In the genomic region with DNA sequence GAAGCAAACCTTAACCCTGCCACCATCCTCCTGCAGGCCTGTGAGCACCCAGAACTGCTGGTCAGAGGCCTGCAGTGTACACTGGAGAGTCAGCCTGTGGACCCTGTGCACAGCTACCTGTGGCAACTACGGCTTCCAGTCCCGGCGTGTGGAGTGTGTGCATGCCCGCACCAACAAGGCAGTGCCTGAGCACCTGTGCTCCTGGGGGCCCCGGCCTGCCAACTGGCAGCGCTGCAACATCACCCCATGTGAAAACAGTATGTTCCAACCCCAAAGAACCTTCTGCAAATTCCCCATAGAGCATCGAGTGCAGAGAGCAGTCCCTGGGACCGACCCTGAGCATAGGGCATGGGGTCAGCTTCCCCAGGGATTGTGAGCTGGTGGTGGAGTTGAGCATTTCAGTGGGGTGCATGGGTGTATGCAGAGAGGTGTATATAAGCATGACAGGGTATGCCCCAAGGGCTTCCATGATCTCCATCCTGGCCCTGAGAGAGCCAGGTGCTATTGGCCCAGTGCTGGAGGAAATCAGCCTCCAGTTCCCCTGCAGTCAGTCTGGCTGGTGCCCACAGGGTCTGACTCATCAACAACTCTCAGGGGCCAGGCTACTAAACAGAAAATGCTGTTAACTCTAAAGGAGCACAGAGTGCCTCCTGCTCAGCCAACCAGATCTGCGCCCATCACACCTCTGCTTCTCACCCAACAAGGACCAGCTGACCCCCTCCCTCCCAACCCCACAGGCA, we compare ENCODE assay signal across 10 cellular contexts.
DNase-seq lines count a peak whose midpoint lies in the region; ATAC-seq lines count a peak whose summit lies in the region.
"Had no signal": no experiment of that assay in that cellular context is flagged by ENCODE, and none has a peak within 500 bp of the region (broad histone marks: within the 10 kb centered on the region; RNA-seq: fewer than 3 reads in every experiment).

No MANE protein-coding gene starts in this region.

- DNase-seq in GM03348 (ENCODE audit: low spot score) (peak; percentile 81), LHCN-M2 (ENCODE audit: low read depth) (peak; percentile 73), cerebellum (ENCODE audit: low spot score) (peak; percentile 56), sciatic nerve (ENCODE audit: low spot score) (no peak), activated T-cell treated with anti-CD3 and anti-CD28 coated beads for 4 hours (no peak), NCI-H128 (lab: John Stamatoyannopoulos, UW; ENCODE audit: unreplicated experiment) (no peak), DMS79 (lab: John Stamatoyannopoulos, UW) (no peak), NCI-H187 treated with DMSO at 0.1 percent for 48 hours (lab: John Stamatoyannopoulos, UW) (no peak)
- DNase-seq: DMS 273 treated with DMSO at 0.1 percent for 48 hours had no signal

- intact Hi-C loops in sciatic nerve (cut with DNase I), result no loop called here

- ATAC-seq in sciatic nerve, result peak; percentile 72
- ATAC-seq: gastroesophageal sphincter had no signal

Comparison
In these comparisons a context has a peak if more than half of its experiments do, and no peak if none do; other contexts are left out.
1. DNase-seq: peak in GM03348 (single experiment), LHCN-M2 (single experiment) and cerebellum (single experiment); none in sciatic nerve (single experiment), activated T-cell treated with anti-CD3 and anti-CD28 coated beads for 4 hours (single experiment), NCI-H128 (single experiment), DMS79 (single experiment) and NCI-H187 treated with DMSO at 0.1 percent for 48 hours (single experiment).